Comparison of ENCODE assay signal across 6 cellular contexts in genomic region chr10:13550813-13551212, GRCh38.
"Had no signal": no experiment of that assay in that cellular context is flagged by ENCODE, and none has a peak within 500 bp of the region (broad histone marks: within the 10 kb centered on the region; RNA-seq: fewer than 3 reads in every experiment).

No MANE protein-coding gene starts in this region.

- DNase-seq: IMR-90, KBM-7, KG1 had no signal

- H3K4me3 ChIP-seq: K562 had no signal

- H3K27ac ChIP-seq: HL-60, KMS-11 had no signal
